In the genomic region with DNA sequence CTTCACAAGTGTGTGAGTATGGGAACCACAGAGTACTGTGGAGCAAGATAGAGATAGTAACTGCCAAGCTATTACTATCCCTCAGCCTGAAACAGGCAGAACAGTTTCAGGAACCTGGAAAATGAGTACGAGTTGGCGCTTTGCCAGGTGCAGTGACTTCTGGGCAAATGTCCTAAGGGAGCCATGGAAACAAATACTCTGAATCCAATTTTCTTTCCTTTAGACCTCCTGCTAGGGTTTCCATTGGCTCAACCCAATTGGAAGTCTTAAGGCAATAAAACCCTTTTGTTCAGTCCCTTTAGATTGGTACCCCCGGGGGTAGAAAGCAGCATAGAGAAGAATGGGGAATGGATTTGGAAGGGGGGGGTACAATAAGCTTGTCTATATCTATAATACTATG, we compare ENCODE assay signal across 14 cellular contexts.
DNase-seq lines count a peak whose midpoint lies in the region; ATAC-seq lines count a peak whose summit lies in the region.
"Had no signal": no experiment of that assay in that cellular context is flagged by ENCODE, and none has a peak within 500 bp of the region (broad histone marks: within the 10 kb centered on the region; RNA-seq: fewer than 3 reads in every experiment).

No MANE protein-coding gene starts in this region.

- peak in 10 of 14 donors; percentile 1 to 70 (median 30) for DNase-seq in C1 segment of cervical spinal cord (lab: John Stamatoyannopoulos, UW)
- DNase-seq in NCI-H1092 (lab: John Stamatoyannopoulos, UW) = peak; percentile 45
- DNase-seq in NCI-H2227 treated with DMSO at 0.1 percent for 48 hours (lab: John Stamatoyannopoulos, UW) = peak; percentile 63
- peak in 26 of 42 donors; percentile 4 to 61 (median 34) for DNase-seq in head of caudate nucleus
- DNase-seq in activated effector memory CD4-positive, alpha-beta T cell treated with anti-CD3 and anti-CD28 coated beads, Interleukin-2, amount 50 U/mL, for 16 hours = no peak
- no peak for DNase-seq in ureter (ENCODE audit: low spot score)
- no peak for DNase-seq in AG20443 (ENCODE audit: low spot score)
- DNase-seq: activated CD4-positive, alpha-beta memory T cell treated with anti-CD3 and anti-CD28 coated beads, Interleukin-2, amount 10 ng/mL, durations not matched to agents 7 days and 5 days; central memory CD4-positive, alpha-beta T cell; Karpas-422; Peyer's patch; stimulated activated naive CD4-positive, alpha-beta T cell treated with Interleukin-2 at 50 U/mL for 16 hours; upper lobe of right lung had no signal

- intact Hi-C loops in head of caudate nucleus (cut with DNase I) = no loop called here

- no peak for ATAC-seq in GM21529 (IDR thresholded peaks at IDR 0.05; ENCODE audit: unreplicated experiment)
- ATAC-seq: upper lobe of right lung had no signal

Comparison
In these comparisons a context has a peak if more than half of its experiments do, and no peak if none do; other contexts are left out.
1. DNase-seq: peak in C1 segment of cervical spinal cord (10 of 14), NCI-H1092 (single experiment), NCI-H2227 treated with DMSO at 0.1 percent for 48 hours (single experiment) and head of caudate nucleus (26 of 42); none in activated effector memory CD4-positive, alpha-beta T cell treated with anti-CD3 and anti-CD28 coated beads, Interleukin-2, amount 50 U/mL, for 16 hours (single experiment), ureter (single experiment) and AG20443 (single experiment).